ENCODE assay signal across 8 cellular contexts in genomic region chr9:100216178-100216787, GRCh38.
A peak's percentile ranks its signal among the peaks of the same experiment; 100 is the strongest.
DNase-seq lines count a peak whose midpoint lies in the region; ATAC-seq, FAIRE-seq and TF ChIP-seq lines count a peak whose summit lies in the region.

No MANE protein-coding gene starts in this region.

- ATAC-seq in GM18520 (IDR thresholded peaks at IDR 0.05; ENCODE audit: unreplicated experiment): peak; percentile 73
- ATAC-seq in HG03439 (IDR thresholded peaks at IDR 0.05; ENCODE audit: unreplicated experiment): peak; percentile 77
- ATAC-seq in GM12878: peak; percentile 96

- H3K36me3 ChIP-seq in GM12878 (ENCODE audit: control insufficient read depth in 2 of 2, insufficient read depth in 2 of 2, low read length in 1 of 2): peaks cover 0 to 9% of the 10 kb centered on the region in 2 experiments; a peak in 2 of 4 replicates

- DNase-seq in AG08395 (ENCODE audit: low spot score): peak; percentile 41
- peak; percentile 23 to 57 (median 37) for DNase-seq in T-helper 1 cell
- peak; percentile 40 for DNase-seq in GM12878 (ENCODE audit: low read depth, low spot score)
- peak; percentile 66 for DNase-seq in iris pigment epithelial cell (ENCODE audit: low read depth)
- DNase-seq in stimulated activated CD4-positive, alpha-beta T cell treated with anti-CD3 and anti-CD28 coated beads, Interleukin-4, amount 100 ng/mL, for 1 hour: peak; percentile 47
- DNase-seq in NCI-H1048 (lab: John Stamatoyannopoulos, UW): no peak

- H3K4me1 ChIP-seq in GM12878 (ENCODE audit: control insufficient read depth, insufficient read depth, low read length): peaks cover 17% of the 10 kb centered on the region

- no peak overlapping the region for H3K27ac ChIP-seq in GM12878 (ENCODE audit: control insufficient read depth, insufficient read depth)

- RAD21 ChIA-PET in GM12878 (lab: Charles Lee; ENCODE audit: unreplicated experiment): interaction anchor here (1.0 to 4.0 kb wide), 8 partner anchors 110 to 985 kb away, joined by 3 to 15 read pairs (median 4); no protein-coding TSS in a partner anchor

- H4K20me1 ChIP-seq in GM12878 (ENCODE audit: control insufficient read depth, insufficient read depth): no peaks in the 10 kb centered on the region; the same call in 1 of the 2 replicates

- peak; percentile 89 for FAIRE-seq in GM12878 (lab: Jason Lieb, UNC)

- POLR2A ChIA-PET in GM12878 (lab: Charles Lee): interaction anchor here (1.0 kb wide), 1 partner anchor 185 kb away, joined by 4 read pairs; no protein-coding TSS in a partner anchor

- TF ChIP-seq EP300 in GM12878 (IDR thresholded peaks at IDR 0.05; ENCODE audit: borderline replicate concordance in 1 of 2, control insufficient read depth in 1 of 2, low read depth in 2 of 2, low read length in 2 of 2): no peak

- 50% methylated on average over 4 of the region's 4 CpGs for WGBS in GM12878 (ENCODE audit: insufficient coverage, insufficient replicate concordance, low lambda C conversion rate, missing lambda C conversion rate)

- no peaks in the 10 kb centered on the region for H3K9me3 ChIP-seq in GM12878 (replicated peaks; ENCODE audit: control insufficient read depth, insufficient read depth, low read length)

- in situ Hi-C loops in GM12878 (cut with MboI): loop anchor here (5.0 to 25.0 kb wide), 3 partner anchors 184 to 1051 kb away; partner anchors contain the start of gene NR4A3

- peak; percentile 88 for TF ChIP-seq RAD21 in GM12878 (IDR thresholded peaks at IDR 0.05; ENCODE audit: insufficient read depth, low read depth, low read length)

- H3K79me2 ChIP-seq in GM12878 (ENCODE audit: control insufficient read depth, insufficient read depth, low read length): no peaks in the 10 kb centered on the region

- H2AFZ ChIP-seq in GM12878 (ENCODE audit: control insufficient read depth, low read depth, low read length): no peak overlapping the region

- no peak overlapping the region for H3K4me3 ChIP-seq in GM12878

- no TSS peak for BruUV-seq in GM12878 (replicated peaks; lab: Mats Ljungman, UMichigan)

- CTCF ChIA-PET in GM12878 (lab: Yijun Ruan, JAX): interaction anchor here (0.6 to 12.2 kb wide), 26 partner anchors 9 to 1032 kb away, joined by 3 to 143 read pairs (median 4); no protein-coding TSS in a partner anchor

- TF ChIP-seq CTCF in GM12878 (IDR thresholded peaks at IDR 0.05 in 2 of 3, conservative IDR thresholded peaks at IDR 0.05 in 1 of 3; ENCODE audit: control insufficient read depth in 2 of 3, extremely low read depth in 1 of 3, insufficient read depth in 1 of 3, low read depth in 3 of 3, low read length in 3 of 3): peak; percentile 75 to 79 (median 77)

- TF ChIP-seq POLR2A in GM12878 (IDR thresholded peaks at IDR 0.05; ENCODE audit: low read depth, low read length): no peak

- SMC1A ChIA-PET in GM12878 (lab: Charles Lee; ENCODE audit: uncharacterized antibody, unreplicated experiment): interaction anchor here (0.6 to 10.0 kb wide), 8 partner anchors 9 to 1034 kb away, joined by 3 to 115 read pairs (median 4); no protein-coding TSS in a partner anchor

- intact Hi-C loops in GM12878 (cut with micrococcal nuclease; ENCODE audit: unreplicated experiment): loop anchor here (1.0 to 10.0 kb wide), 6 partner anchors 119 to 1049 kb away; partner anchors contain the start of genes ERP44, INVS and NR4A3

- no peak overlapping the region for H3K4me2 ChIP-seq in GM12878 (ENCODE audit: control insufficient read depth, insufficient read depth)

- H3K9ac ChIP-seq in GM12878 (ENCODE audit: control insufficient read depth, insufficient read depth, low read length): no peak overlapping the region

- no peaks in the 10 kb centered on the region for H3K27me3 ChIP-seq in GM12878 (replicated peaks in 1 of 2; ENCODE audit: control insufficient read depth in 2 of 2, insufficient read depth in 2 of 2, low read length in 1 of 2)

TF ChIP-seq in GM12878, 131 proteins besides CTCF, POLR2A, EP300 and RAD21:
- TF ChIP-seq CEBPB (IDR thresholded peaks at IDR 0.05; ENCODE audit: borderline replicate concordance in 1 of 2, low read depth in 2 of 2, low read length in 2 of 2): no peak
- TF ChIP-seq SMARCA5 (IDR thresholded peaks at IDR 0.05): peak; percentile 70; the same call in 1 of the 2 replicates
- TF ChIP-seq CHD2 (IDR thresholded peaks at IDR 0.05; ENCODE audit: borderline replicate concordance, low read depth, low read length): no peak
- TF ChIP-seq SIN3A (IDR thresholded peaks at IDR 0.05; ENCODE audit: low read depth, low read length): no peak
- TF ChIP-seq SMC3 (IDR thresholded peaks at IDR 0.05; ENCODE audit: borderline replicate concordance, low read length): peak; percentile 79
- peak; percentile 43; the same call in 1 of the 2 replicates for TF ChIP-seq YY1 (IDR thresholded peaks at IDR 0.05; ENCODE audit: low read depth, low read length)
- peak; percentile 43; the same call in 1 of the 2 replicates for TF ChIP-seq RUNX3 (IDR thresholded peaks at IDR 0.05; ENCODE audit: low read length)
- TF ChIP-seq SKIL (IDR thresholded peaks at IDR 0.05; ENCODE audit: low read depth, poor library complexity, severe bottlenecking): peak; percentile 14
